ENCODE assay signal across 8 cellular contexts in genomic region chr18:26470011-26470637, GRCh38.
A peak's percentile ranks its signal among the peaks of the same experiment; 100 is the strongest.
DNase-seq lines count a peak whose midpoint lies in the region; ATAC-seq, FAIRE-seq and TF ChIP-seq lines count a peak whose summit lies in the region.

No MANE protein-coding gene starts in this region.

- H3K9ac ChIP-seq in GM12878 (ENCODE audit: control insufficient read depth, insufficient read depth, low read length) = 0 out of 2 replicates have a peak overlapping the region, but pooled peaks have one; percentile 18

- peaks cover 33% of the 10 kb centered on the region for H3K4me1 ChIP-seq in DOHH2 (ENCODE audit: control insufficient read depth, low read length)
- H3K4me1 ChIP-seq in GM12878 (ENCODE audit: control insufficient read depth, insufficient read depth, low read length) = peaks cover 18% of the 10 kb centered on the region
- no peaks in the 10 kb centered on the region for H3K4me1 ChIP-seq in pancreas

- H2AFZ ChIP-seq in GM12878 (ENCODE audit: control insufficient read depth, low read depth, low read length) = peak overlapping the region; percentile 74

- TF ChIP-seq RAD21 in GM12878 (IDR thresholded peaks at IDR 0.05; ENCODE audit: insufficient read depth, low read depth, low read length) = no peak

- H3K9me3 ChIP-seq in DOHH2 (ENCODE audit: control insufficient read depth, insufficient read depth, low read length) (no peaks in the 10 kb centered on the region), GM12878 (replicated peaks; ENCODE audit: control insufficient read depth, insufficient read depth, low read length) (no peaks in the 10 kb centered on the region), pancreas (no peaks in the 10 kb centered on the region)

- H4K20me1 ChIP-seq in DOHH2 (ENCODE audit: control insufficient read depth, insufficient read depth, low read depth, low read length) = no peaks in the 10 kb centered on the region
- H4K20me1 ChIP-seq in GM12878 (ENCODE audit: control insufficient read depth, insufficient read depth) = no peaks in the 10 kb centered on the region

- POLR2A ChIA-PET in GM12878 (lab: Charles Lee) = interaction anchor here (0.7 kb wide), 1 partner anchor 30 kb away, joined by 3 read pairs; no protein-coding TSS in a partner anchor

- whole genome bisulfite sequencing in GM12878 (ENCODE audit: insufficient coverage, insufficient replicate concordance, low lambda C conversion rate, missing lambda C conversion rate) = 12% methylated on average over 10 of the region's 10 CpGs
- 74 to 79% methylated on average over 10 of the region's 10 CpGs for WGBS in pancreas, 2 donors

- TF ChIP-seq EP300 in GM12878 (IDR thresholded peaks at IDR 0.05; ENCODE audit: borderline replicate concordance in 1 of 2, control insufficient read depth in 1 of 2, low read depth in 2 of 2, low read length in 2 of 2) = peak in 1 of 2 experiments; percentile 17; a peak in 1 of 4 replicates

- ATAC-seq in GM21381 (IDR thresholded peaks at IDR 0.05; ENCODE audit: unreplicated experiment) (peak; percentile 80), HG03460 (IDR thresholded peaks at IDR 0.05; ENCODE audit: unreplicated experiment) (peak; percentile 85), GM12878 (peak; percentile 90), pancreas (no peak)

- H3K36me3 ChIP-seq in DOHH2 (ENCODE audit: control insufficient read depth, low read length) = no peaks in the 10 kb centered on the region
- no peaks in the 10 kb centered on the region for H3K36me3 ChIP-seq in GM12878 (ENCODE audit: control insufficient read depth in 2 of 2, insufficient read depth in 2 of 2, low read length in 1 of 2)
- peaks cover 0 to 4% (median 0%) of the 10 kb centered on the region in 3 donors for H3K36me3 ChIP-seq in pancreas

- no TSS peak for BruUV-seq in GM12878 (replicated peaks; lab: Mats Ljungman, UMichigan)

- DNase-seq in GM12878 (ENCODE audit: low read depth, low spot score) = peak; percentile 67
- no peak for DNase-seq in amniotic stem cell (lab: John Stamatoyannopoulos, UW)
- no peak for DNase-seq in SIG-M5 (lab: John Stamatoyannopoulos, UW)
- DNase-seq in pancreas = no peak
- no peak for DNase-seq in hippocampal formation (lab: John Stamatoyannopoulos, UW)

- SMC1A ChIA-PET in GM12878 (lab: Charles Lee; ENCODE audit: uncharacterized antibody, unreplicated experiment) = interaction anchor here (1.1 to 2.1 kb wide), 2 partner anchors 10 to 31 kb away, joined by 3 to 8 read pairs; no protein-coding TSS in a partner anchor

- RAD21 ChIA-PET in GM12878 (lab: Charles Lee; ENCODE audit: unreplicated experiment) = interaction anchor here (1.0 to 1.8 kb wide), 3 partner anchors 9 to 176 kb away, joined by 3 to 6 read pairs (median 5); no protein-coding TSS in a partner anchor

- H3K27me3 ChIP-seq in DOHH2 (ENCODE audit: control insufficient read depth, low read length) (no peaks in the 10 kb centered on the region), GM12878 (replicated peaks in 1 of 2; ENCODE audit: control insufficient read depth in 2 of 2, insufficient read depth in 2 of 2, low read length in 1 of 2) (no peaks in the 10 kb centered on the region), pancreas (no peaks in the 10 kb centered on the region)

- H3K4me2 ChIP-seq in DOHH2 (ENCODE audit: low read length) (peak overlapping the region; percentile 95), GM12878 (ENCODE audit: control insufficient read depth, insufficient read depth) (peak overlapping the region; percentile 84)

- in situ Hi-C loops in GM12878 (cut with MboI) = no loop called here

- peak overlapping the region; percentile 57 for H3K4me3 ChIP-seq in DOHH2 (ENCODE audit: low read length)
- H3K4me3 ChIP-seq in GM12878 = no peak overlapping the region
- no peak overlapping the region for H3K4me3 ChIP-seq in pancreas

- peak overlapping the region; percentile 76 for H3K27ac ChIP-seq in DOHH2 (ENCODE audit: low read depth, low read length)
- peak overlapping the region; percentile 67 for H3K27ac ChIP-seq in GM12878 (ENCODE audit: control insufficient read depth, insufficient read depth)
- no peak overlapping the region for H3K27ac ChIP-seq in pancreas

- H3K79me2 ChIP-seq in DOHH2 (ENCODE audit: control insufficient read depth, low read length) = no peaks in the 10 kb centered on the region
- no peaks in the 10 kb centered on the region for H3K79me2 ChIP-seq in GM12878 (ENCODE audit: control insufficient read depth, insufficient read depth, low read length)

- H3K9me2 ChIP-seq in DOHH2 (replicated peaks; ENCODE audit: control insufficient read depth, low read length) = no peaks in the 10 kb centered on the region

- intact Hi-C loops in GM12878 (cut with micrococcal nuclease; ENCODE audit: unreplicated experiment) = loop anchor here (5.0 kb wide), 1 partner anchor 72 kb away; no protein-coding TSS in a partner anchor
- intact Hi-C loops in pancreas (cut with DNase I) = no loop called here

- CTCF ChIA-PET in GM12878 (lab: Yijun Ruan, JAX) = interaction anchor here (1.4 kb wide), 2 partner anchors 17 to 64 kb away, joined by 3 to 4 read pairs; no protein-coding TSS in a partner anchor

- no peaks in the 10 kb centered on the region for H3F3A ChIP-seq in DOHH2 (ENCODE audit: control insufficient read depth, insufficient read depth)

- FAIRE-seq in GM12878 (lab: Jason Lieb, UNC) (peak; percentile 44), pancreas (lab: Jason Lieb, UNC) (no peak)

- no peak for TF ChIP-seq CTCF in DOHH2 (IDR thresholded peaks at IDR 0.05; ENCODE audit: low read depth, low read length, poor library complexity, severe bottlenecking)
- TF ChIP-seq CTCF in GM12878 (IDR thresholded peaks at IDR 0.05 in 2 of 3, conservative IDR thresholded peaks at IDR 0.05 in 1 of 3; ENCODE audit: control insufficient read depth in 2 of 3, extremely low read depth in 1 of 3, insufficient read depth in 1 of 3, low read depth in 3 of 3, low read length in 3 of 3) = no peak
- no peak for TF ChIP-seq CTCF in pancreas (IDR thresholded peaks at IDR 0.05)

- no peak for TF ChIP-seq POLR2A in GM12878 (IDR thresholded peaks at IDR 0.05; ENCODE audit: low read depth, low read length)

TF ChIP-seq in GM12878, 131 proteins besides CTCF, POLR2A, EP300 and RAD21 (continues in another document):
- TF ChIP-seq RELB (IDR thresholded peaks at IDR 0.05; ENCODE audit: low read depth) (0 out of 2 replicates have a peak, but pooled peaks have one; percentile 27), RFX5 (IDR thresholded peaks at IDR 0.05; ENCODE audit: low read depth, low read length) (no peak), PAX5 (IDR thresholded peaks at IDR 0.05; ENCODE audit: borderline replicate concordance, low read depth, low read length) (peak; percentile 51; the same call in 1 of the 2 replicates), BHLHE40 (IDR thresholded peaks at IDR 0.05; ENCODE audit: borderline replicate concordance in 1 of 2, low read depth in 2 of 2, low read length in 1 of 2) (peak; percentile 89 to 92), RUNX3 (IDR thresholded peaks at IDR 0.05; ENCODE audit: low read length) (peak; percentile 50; the same call in 1 of the 2 replicates), IKZF2 (IDR thresholded peaks at IDR 0.05) (peak; percentile 40 to 44; a peak in 2 of 4 replicates), MEF2A (IDR thresholded peaks at IDR 0.05; ENCODE audit: insufficient read depth, low read depth, low read length) (peak; percentile 77), CBX5 (IDR thresholded peaks at IDR 0.05; ENCODE audit: low read depth) (0 out of 2 replicates have a peak, but pooled peaks have one; percentile 49), CREB1 (IDR thresholded peaks at IDR 0.05; ENCODE audit: low read depth) (0 out of 2 replicates have a peak, but pooled peaks have one; percentile 3), ATF2 (IDR thresholded peaks at IDR 0.05; ENCODE audit: low read length) (peak; percentile 53; the same call in 1 of the 2 replicates), TCF12 (IDR thresholded peaks at IDR 0.05; ENCODE audit: low read depth, low read length) (peak; percentile 60; the same call in 1 of the 2 replicates), NFIC (IDR thresholded peaks at IDR 0.05; ENCODE audit: low read depth, low read length) (0 out of 2 replicates have a peak, but pooled peaks have one; percentile 22), ZBED1 (IDR thresholded peaks at IDR 0.05; ENCODE audit: borderline replicate concordance) (no peak), ETV6 (conservative IDR thresholded peaks at IDR 0.05 in 1 of 2, IDR thresholded peaks at IDR 0.05 in 1 of 2; ENCODE audit: borderline replicate concordance in 1 of 2, low read depth in 1 of 2) (no peak), PKNOX1 (IDR thresholded peaks at IDR 0.05) (peak; percentile 9; the same call in 1 of the 2 replicates), HDGF (IDR thresholded peaks at IDR 0.05) (no peak)

Comparison
In these comparisons a context has a peak if more than half of its experiments do, and no peak if none do; other contexts are left out.
1. H3K27ac ChIP-seq: peak in DOHH2 (single experiment) and GM12878 (single experiment); none in pancreas (0 of 4).
2. ATAC-seq: peak in GM21381 (single experiment), HG03460 (single experiment) and GM12878 (single experiment); none in pancreas (0 of 4).